In the genomic region with DNA sequence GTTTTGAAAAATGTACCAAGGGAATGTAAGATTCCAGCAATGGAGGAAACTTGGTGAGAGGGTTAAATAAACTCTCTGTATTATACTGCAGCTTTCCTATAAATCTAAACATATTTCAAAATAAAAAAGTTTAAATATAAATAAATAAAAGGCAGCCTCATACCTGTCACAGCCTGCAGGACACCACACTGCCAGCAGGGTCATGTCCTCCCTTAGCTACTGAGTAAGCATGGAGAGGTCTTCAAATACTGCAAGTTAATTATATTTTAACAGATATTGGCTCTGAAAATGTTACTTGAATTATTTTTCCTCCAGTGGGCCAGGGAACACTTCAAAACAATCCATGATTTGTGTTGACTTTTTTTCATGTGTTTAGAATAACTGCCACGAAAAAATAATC, we compare ENCODE assay signal across 34 cellular contexts.
"Had no signal": no experiment of that assay in that cellular context is flagged by ENCODE, and none has a peak within 500 bp of the region (broad histone marks: within the 10 kb centered on the region; RNA-seq: fewer than 3 reads in every experiment).

No MANE protein-coding gene starts in this region.

- ATAC-seq: activated naive CD4-positive, alpha-beta T cell treated with anti-CD3 and anti-CD28 coated beads, Interleukin-2, amount 50 U/mL, for 72 hours; activated T-cell treated with anti-CD3 and anti-CD28 coated beads, Interleukin-2, amount 50 U/mL, for 4 hours; Panc1; T-cell; T-helper 17 cell had no signal

- H3K36me3 Mint-ChIP-seq: activated CD4-positive, alpha-beta memory T cell treated with anti-CD3 and anti-CD28 coated beads for 36 hours; brain; T-cell had no signal

- DNase-seq: activated B cell treated with CpG ODN at 0.5 μM for 24 hours; activated CD4-positive, alpha-beta memory T cell treated with anti-CD3 and anti-CD28 coated beads for 36 hours; activated CD4-positive, alpha-beta T cell treated with anti-CD3 and anti-CD28 coated beads for 4 hours; activated CD4-positive, alpha-beta T cell treated with anti-CD3 and anti-CD28 coated beads, Interleukin-2, amount 50 U/mL, for 1 hour; activated CD4-positive, CD25-positive, alpha-beta regulatory T cell treated with anti-CD3 and anti-CD28 coated beads, Interleukin-2, amount 50 U/mL, for 72 hours; activated CD8-positive, alpha-beta memory T cell treated with anti-CD3 and anti-CD28 coated beads, Interleukin-2, amount 50 U/mL, for 4 hours; activated gamma-delta T cell treated with Interleukin-2 at 50 U/mL for 16 hours; activated naive CD4-positive, alpha-beta T cell treated with anti-CD3 and anti-CD28 coated beads for 36 hours; activated T-cell treated with anti-CD3 and anti-CD28 coated beads for 4 hours; activated T-cell treated with anti-CD3 and anti-CD28 coated beads, Interleukin-2, amount 50 U/mL, for 4 hours; adrenal gland; central memory CD4-positive, alpha-beta T cell; Kasumi-1; KG1; MG63; NCI-H1092; NCI-H146; NCI-H187; NCI-H2029 treated with DMSO at 0.1 percent for 48 hours; NCI-H2107; NCI-H2171; NCI-H2227 treated with DMSO at 0.1 percent for 48 hours; NCI-H446; NCI-H524; SHP77; SJCRH30; T-cell; T-helper 17 cell had no signal

- H3K27ac ChIP-seq: adrenal gland, SJCRH30, SK-N-MC, VCaP had no signal

- H3K36me3 ChIP-seq: adrenal gland, MG63, SJCRH30 had no signal

- H3K27ac Mint-ChIP-seq: activated B cell treated with CpG ODN at 0.5 μM for 24 hours; activated CD4-positive, alpha-beta memory T cell treated with anti-CD3 and anti-CD28 coated beads for 36 hours; activated naive CD4-positive, alpha-beta T cell treated with anti-CD3 and anti-CD28 coated beads for 36 hours; activated naive CD4-positive, alpha-beta T cell treated with anti-CD3 and anti-CD28 coated beads, Interleukin-2, amount 50 U/mL, for 72 hours; activated T-helper 1 cell treated with anti-CD3 and anti-CD28 coated beads, Interleukin-12 subunit alpha, Interleukin-12 subunit beta, Interleukin-2, Interleukin-4 antibody, amounts not matched to agents 30 ng/mL and 10 ng/mL and 1 ng/mL, durations not matched to agents 14 hours and 24 hours and 36 hours; brain; T-cell; T-helper 17 cell had no signal

- H3K27me3 ChIP-seq: adrenal gland, MG63, SJCRH30 had no signal

- H3K4me3 Mint-ChIP-seq: activated B cell treated with CpG ODN at 0.5 μM for 24 hours; activated CD4-positive, alpha-beta memory T cell treated with anti-CD3 and anti-CD28 coated beads for 36 hours; activated naive CD4-positive, alpha-beta T cell treated with anti-CD3 and anti-CD28 coated beads for 36 hours; activated T-cell treated with anti-CD3 and anti-CD28 coated beads, Interleukin-2, amount 50 U/mL, for 4 hours; activated T-helper 1 cell treated with anti-CD3 and anti-CD28 coated beads, Interleukin-12 subunit alpha, Interleukin-12 subunit beta, Interleukin-2, Interleukin-4 antibody, amounts not matched to agents 30 ng/mL and 10 ng/mL and 1 ng/mL, durations not matched to agents 14 hours and 24 hours and 36 hours; brain; T-cell; T-helper 17 cell had no signal

- H3K4me3 ChIP-seq: adrenal gland, MG63, SJCRH30, SK-N-MC had no signal

- H3K4me1 Mint-ChIP-seq: activated B cell treated with CpG ODN at 0.5 μM for 24 hours, brain, T-cell, T-helper 17 cell had no signal

- H3K27me3 Mint-ChIP-seq: activated B cell treated with CpG ODN at 0.5 μM for 24 hours; activated CD4-positive, alpha-beta memory T cell treated with anti-CD3 and anti-CD28 coated beads for 36 hours; brain; T-cell; T-helper 17 cell had no signal
